30 cellular contexts compared by ENCODE assay signal in the genomic region with DNA sequence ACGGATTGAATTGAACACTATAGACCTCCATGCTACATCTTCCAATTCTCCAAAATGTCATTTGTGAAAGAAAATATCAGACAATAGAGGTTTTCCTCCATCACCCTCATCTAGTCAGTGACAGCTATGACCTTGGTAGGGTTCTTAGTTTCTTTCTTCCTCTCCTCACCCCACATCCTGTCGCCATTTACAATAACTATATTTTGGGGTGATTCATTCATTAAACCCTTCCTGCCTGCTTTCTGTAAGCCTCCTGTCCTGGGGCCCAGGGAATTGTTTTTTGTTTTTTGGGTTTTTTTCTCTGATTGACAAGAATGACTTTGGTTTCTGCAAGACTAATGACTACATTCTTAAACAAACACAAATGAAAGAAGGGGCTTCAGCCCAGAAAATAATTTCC.
DNase-seq lines count a peak whose midpoint lies in the region; ATAC-seq and TF ChIP-seq lines count a peak whose summit lies in the region.
"Had no signal": no experiment of that assay in that cellular context is flagged by ENCODE, and none has a peak within 500 bp of the region (broad histone marks: within the 10 kb centered on the region; RNA-seq: fewer than 3 reads in every experiment).

No MANE protein-coding gene starts in this region.

- H3K27me3 Mint-ChIP-seq in HFFc6 (ENCODE audit: insufficient read depth) (no peaks in the 10 kb centered on the region; the same call in 1 of the 2 replicates), brain (peaks cover 3% of the 10 kb centered on the region)
- H3K27me3 Mint-ChIP-seq: activated CD4-positive, alpha-beta T cell treated with anti-CD3 and anti-CD28 coated beads, Interleukin-2, amount 10 ng/mL, durations not matched to agents 24 days and 14 days; central memory CD8-positive, alpha-beta T cell; natural killer cell treated with Interleukin-12 subunit alpha and Interleukin-12 subunit beta and Interleukin-15 and Interleukin-18, amount 100 ng/mL, for 72 hours had no signal

- H3K36me3 Mint-ChIP-seq in HFFc6 (ENCODE audit: low read depth) (peaks cover 15% of the 10 kb centered on the region; the same call in 1 of the 2 replicates), brain (peaks cover 8% of the 10 kb centered on the region)
- H3K36me3 Mint-ChIP-seq: activated naive CD8-positive, alpha-beta T cell treated with anti-CD3 and anti-CD28 coated beads, Interleukin-2, amount 10 ng/mL, durations not matched to agents 7 days and 5 days; CD14-positive monocyte; natural killer cell treated with Interleukin-12 subunit alpha and Interleukin-12 subunit beta and Interleukin-15 and Interleukin-18, amount 100 ng/mL, for 72 hours had no signal

- TF ChIP-seq CTCF in HFFc6 (IDR thresholded peaks at IDR 0.05) (no peak), brain (conservative IDR thresholded peaks at IDR 0.05) (no peak), hepatocyte (IDR thresholded peaks at IDR 0.05; ENCODE audit: poor library complexity) (no peak), right lobe of liver (IDR thresholded peaks at IDR 0.05) (no peak)

- H3K27ac Mint-ChIP-seq in HFFc6 (peak overlapping the region; percentile 70), brain (peak overlapping the region in 3 of 5 experiments; percentile 21 to 28 (median 23))
- H3K27ac Mint-ChIP-seq: activated CD4-positive, alpha-beta T cell treated with anti-CD3 and anti-CD28 coated beads, Interleukin-2, amount 10 ng/mL, durations not matched to agents 24 days and 14 days; activated naive CD8-positive, alpha-beta T cell treated with anti-CD3 and anti-CD28 coated beads, Interleukin-2, amount 10 ng/mL, durations not matched to agents 7 days and 5 days; CD14-positive monocyte; natural killer cell treated with Interleukin-12 subunit alpha and Interleukin-12 subunit beta and Interleukin-15 and Interleukin-18, amount 100 ng/mL, for 72 hours; WTC11 had no signal

- H3K27me3 ChIP-seq in hepatocyte: no peaks in the 10 kb centered on the region
- H3K27me3 ChIP-seq in right lobe of liver: no peaks in the 10 kb centered on the region
- H3K27me3 ChIP-seq: upper lobe of right lung had no signal

- no peak for TF ChIP-seq POLR2A in right lobe of liver (IDR thresholded peaks at IDR 0.05)

- H3K27ac ChIP-seq in hepatocyte (peak overlapping the region; percentile 23), right lobe of liver (no peak overlapping the region)
- H3K27ac ChIP-seq: upper lobe of right lung had no signal

- ATAC-seq in sciatic nerve: no peak
- ATAC-seq in right lobe of liver: no peak
- ATAC-seq: left cardiac atrium; mucosa of descending colon; natural killer cell treated with Interleukin-12 subunit alpha and Interleukin-12 subunit beta and Interleukin-15 and Interleukin-18, amount 100 ng/mL, for 72 hours; upper lobe of right lung had no signal

- peak; percentile 4 for DNase-seq in HFFc6
- DNase-seq in hepatocyte (ENCODE audit: low spot score): no peak
- DNase-seq in LoVo (ENCODE audit: low spot score): no peak
- DNase-seq in HUDEP-2 (lab: John Stamatoyannopoulos, UW; ENCODE audit: unreplicated experiment in 76 of 76): no peak
- no peak for DNase-seq in sciatic nerve (ENCODE audit: low spot score)
- no peak for DNase-seq in right lobe of liver
- DNase-seq: activated CD4-positive, alpha-beta T cell treated with anti-CD3 and anti-CD28 coated beads, Interleukin-2, amount 10 ng/mL, durations not matched to agents 24 days and 14 days; activated CD8-positive, alpha-beta memory T cell treated with anti-CD3 and anti-CD28 coated beads for 24 hours; activated effector memory CD4-positive, alpha-beta T cell treated with anti-CD3 and anti-CD28 coated beads, Interleukin-2, amount 50 U/mL, for 16 hours; activated naive CD8-positive, alpha-beta T cell treated with anti-CD3 and anti-CD28 coated beads, Interleukin-2, amount 10 ng/mL, durations not matched to agents 7 days and 5 days; activated T-cell treated with anti-CD3 and anti-CD28 coated beads for 4 hours; Caco-2; DMS79; GOT3; hypothalamus; left cardiac atrium; mucosa of descending colon; NCI-H1092 treated with DMSO at 0.1 percent for 48 hours; NCI-H187; NCI-H2171; NCI-H510A treated with DMSO at 0.1 percent for 48 hours; small intestine; stimulated activated naive CD4-positive, alpha-beta T cell treated with Interleukin-2 at 50 U/mL for 16 hours; upper lobe of right lung had no signal

- intact Hi-C loops in sciatic nerve (cut with DNase I) (no loop called here), right lobe of liver (cut with DNase I) (no loop called here)

- H3K9me3 ChIP-seq in hepatocyte (ENCODE audit: low read depth): no peaks in the 10 kb centered on the region
- no peaks in the 10 kb centered on the region for H3K9me3 ChIP-seq in right lobe of liver
- H3K9me3 ChIP-seq: Caco-2, upper lobe of right lung had no signal

- H3K9me3 Mint-ChIP-seq in HFFc6: peaks cover 14% of the 10 kb centered on the region
- H3K9me3 Mint-ChIP-seq in brain: peaks cover 9 to 23% (median 17%) of the 10 kb centered on the region in 5 experiments
- H3K9me3 Mint-ChIP-seq: central memory CD8-positive, alpha-beta T cell had no signal

- H3K36me3 ChIP-seq in hepatocyte (replicated peaks; ENCODE audit: insufficient read depth, low read depth): no peaks in the 10 kb centered on the region
- no peaks in the 10 kb centered on the region for H3K36me3 ChIP-seq in right lobe of liver
- H3K36me3 ChIP-seq: upper lobe of right lung had no signal

- H3K9me2 ChIP-seq in hepatocyte (replicated peaks; ENCODE audit: insufficient read depth): no peaks in the 10 kb centered on the region

- no peaks in the 10 kb centered on the region for H3K79me2 ChIP-seq in hepatocyte

- 91% methylated on average over 2 of the region's 2 CpGs for WGBS in hepatocyte (ENCODE audit: low lambda C conversion rate, missing lambda C conversion rate)
- WGBS in right lobe of liver (ENCODE audit: insufficient coverage, low coverage, low lambda C conversion rate, missing lambda C conversion rate): 90% methylated on average over 2 of the region's 2 CpGs

- H3K4me1 Mint-ChIP-seq in HFFc6 (ENCODE audit: low read depth) (peaks cover 23% of the 10 kb centered on the region), brain (peaks cover 31% of the 10 kb centered on the region)
- H3K4me1 Mint-ChIP-seq: activated naive CD8-positive, alpha-beta T cell treated with anti-CD3 and anti-CD28 coated beads, Interleukin-2, amount 10 ng/mL, durations not matched to agents 7 days and 5 days; CD14-positive monocyte; central memory CD8-positive, alpha-beta T cell had no signal

- H3K4me3 ChIP-seq in hepatocyte (no peak overlapping the region), right lobe of liver (no peak overlapping the region)
- H3K4me3 ChIP-seq: lung, mucosa of descending colon, upper lobe of right lung had no signal

- H2AFZ ChIP-seq in hepatocyte: no peak overlapping the region

- H3K4me3 Mint-ChIP-seq in HFFc6: peak overlapping the region; percentile 69
- H3K4me3 Mint-ChIP-seq in brain: peak overlapping the region in 1 of 5 experiments; percentile 54
- H3K4me3 Mint-ChIP-seq: activated CD4-positive, alpha-beta T cell treated with anti-CD3 and anti-CD28 coated beads, Interleukin-2, amount 10 ng/mL, durations not matched to agents 24 days and 14 days; activated naive CD8-positive, alpha-beta T cell treated with anti-CD3 and anti-CD28 coated beads, Interleukin-2, amount 10 ng/mL, durations not matched to agents 7 days and 5 days; CD14-positive monocyte; central memory CD8-positive, alpha-beta T cell; natural killer cell treated with Interleukin-12 subunit alpha and Interleukin-12 subunit beta and Interleukin-15 and Interleukin-18, amount 100 ng/mL, for 72 hours; WTC11 had no signal

- no peaks in the 10 kb centered on the region for H4K20me1 ChIP-seq in hepatocyte (ENCODE audit: insufficient read depth, poor library complexity, severe bottlenecking)

- H3K4me1 ChIP-seq in hepatocyte (ENCODE audit: insufficient read depth) (no peaks in the 10 kb centered on the region), right lobe of liver (no peaks in the 10 kb centered on the region)
- H3K4me1 ChIP-seq: Caco-2, upper lobe of right lung had no signal

- no peak overlapping the region for H3K4me2 ChIP-seq in hepatocyte
